In the genomic region with DNA sequence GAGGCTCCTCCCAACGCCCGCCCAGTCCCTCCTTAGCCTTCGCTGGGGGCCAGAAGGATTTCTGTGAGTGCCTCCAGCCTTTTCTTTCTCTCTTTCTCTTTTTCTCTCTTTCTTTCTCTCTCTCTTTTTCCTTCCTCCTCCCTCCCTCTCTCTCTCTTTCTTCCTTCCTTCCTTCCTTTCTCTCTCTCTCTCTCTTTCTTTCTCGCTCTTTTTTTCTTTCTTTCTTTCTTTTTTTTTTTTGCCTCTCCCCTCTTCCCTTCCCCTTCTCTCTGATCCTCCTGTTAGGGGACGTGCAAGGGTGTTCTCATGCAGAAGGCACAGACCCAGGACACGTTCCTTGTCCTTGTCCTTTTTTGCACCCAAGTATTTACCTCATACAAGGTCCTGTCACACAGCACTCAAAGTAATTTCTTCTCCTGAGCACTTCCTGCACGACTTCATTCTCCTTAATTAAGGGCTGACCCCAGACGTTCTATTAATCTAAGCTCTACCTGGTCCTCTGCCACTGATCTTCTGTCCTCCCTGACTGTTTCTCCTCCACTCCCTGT, we compare ENCODE assay signal across 1 cellular context.
A peak's percentile ranks its signal among the peaks of the same experiment; 100 is the strongest.
TF ChIP-seq lines count a peak whose summit lies in the region.

No MANE protein-coding gene starts in this region.

TF ChIP-seq in HEK293, 187 proteins besides CTCF, POLR2A, EP300 and RAD21 (continued from another document and continues in another):
- TF ChIP-seq, protein P1, sequence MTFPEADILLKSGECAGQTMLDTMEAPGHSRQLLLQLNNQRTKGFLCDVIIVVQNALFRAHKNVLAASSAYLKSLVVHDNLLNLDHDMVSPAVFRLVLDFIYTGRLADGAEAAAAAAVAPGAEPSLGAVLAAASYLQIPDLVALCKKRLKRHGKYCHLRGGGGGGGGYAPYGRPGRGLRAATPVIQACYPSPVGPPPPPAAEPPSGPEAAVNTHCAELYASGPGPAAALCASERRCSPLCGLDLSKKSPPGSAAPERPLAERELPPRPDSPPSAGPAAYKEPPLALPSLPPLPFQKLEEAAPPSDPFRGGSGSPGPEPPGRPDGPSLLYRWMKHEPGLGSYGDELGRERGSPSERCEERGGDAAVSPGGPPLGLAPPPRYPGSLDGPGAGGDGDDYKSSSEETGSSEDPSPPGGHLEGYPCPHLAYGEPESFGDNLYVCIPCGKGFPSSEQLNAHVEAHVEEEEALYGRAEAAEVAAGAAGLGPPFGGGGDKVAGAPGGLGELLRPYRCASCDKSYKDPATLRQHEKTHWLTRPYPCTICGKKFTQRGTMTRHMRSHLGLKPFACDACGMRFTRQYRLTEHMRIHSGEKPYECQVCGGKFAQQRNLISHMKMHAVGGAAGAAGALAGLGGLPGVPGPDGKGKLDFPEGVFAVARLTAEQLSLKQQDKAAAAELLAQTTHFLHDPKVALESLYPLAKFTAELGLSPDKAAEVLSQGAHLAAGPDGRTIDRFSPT (tag by site-specific recombination; IDR thresholded peaks at IDR 0.05) = no peak
- TF ChIP-seq ZFP69B (tag by site-specific recombination; IDR thresholded peaks at IDR 0.05) = peak; percentile 90
- no peak for TF ChIP-seq ZNF140 (tag by site-specific recombination; IDR thresholded peaks at IDR 0.05)
- TF ChIP-seq, protein P2, sequence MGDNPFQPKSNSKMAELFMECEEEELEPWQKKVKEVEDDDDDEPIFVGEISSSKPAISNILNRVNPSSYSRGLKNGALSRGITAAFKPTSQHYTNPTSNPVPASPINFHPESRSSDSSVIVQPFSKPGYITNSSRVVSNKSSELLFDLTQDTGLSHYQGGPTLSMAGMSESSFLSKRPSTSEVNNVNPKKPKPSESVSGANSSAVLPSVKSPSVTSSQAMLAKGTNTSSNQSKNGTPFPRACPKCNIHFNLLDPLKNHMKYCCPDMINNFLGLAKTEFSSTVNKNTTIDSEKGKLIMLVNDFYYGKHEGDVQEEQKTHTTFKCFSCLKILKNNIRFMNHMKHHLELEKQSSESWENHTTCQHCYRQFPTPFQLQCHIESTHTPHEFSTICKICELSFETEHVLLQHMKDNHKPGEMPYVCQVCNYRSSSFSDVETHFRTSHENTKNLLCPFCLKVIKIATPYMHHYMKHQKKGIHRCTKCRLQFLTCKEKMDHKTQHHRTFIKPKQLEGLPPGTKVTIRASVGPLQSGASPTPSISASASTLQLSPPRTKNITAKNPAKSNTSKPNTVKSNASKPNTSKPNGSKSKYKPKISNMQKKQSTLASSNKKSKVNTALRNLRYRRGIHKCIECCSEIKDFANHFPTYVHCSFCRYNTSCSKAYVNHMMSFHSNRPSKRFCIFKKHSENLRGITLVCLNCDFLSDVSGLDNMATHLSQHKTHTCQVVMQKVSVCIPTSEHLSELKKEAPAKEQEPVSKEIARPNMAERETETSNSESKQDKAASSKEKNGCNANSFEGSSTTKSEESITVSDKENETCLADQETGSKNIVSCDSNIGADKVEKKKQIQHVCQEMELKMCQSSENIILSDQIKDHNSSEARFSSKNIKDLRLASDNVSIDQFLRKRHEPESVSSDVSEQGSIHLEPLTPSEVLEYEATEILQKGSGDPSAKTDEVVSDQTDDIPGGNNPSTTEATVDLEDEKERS (tag by site-specific recombination; IDR thresholded peaks at IDR 0.05) = no peak; the same call in 1 of the 2 replicates
- no peak for TF ChIP-seq ZNF561 (tag by site-specific recombination; IDR thresholded peaks at IDR 0.05; ENCODE audit: borderline replicate concordance)
- TF ChIP-seq ZNF571 (tag by site-specific recombination; IDR thresholded peaks at IDR 0.05) = no peak; the same call in 1 of the 2 replicates
- no peak for TF ChIP-seq ZNF19 (tag by site-specific recombination; IDR thresholded peaks at IDR 0.05; ENCODE audit: low read depth)
- no peak for TF ChIP-seq KLF9 (tag by site-specific recombination; IDR thresholded peaks at IDR 0.05; ENCODE audit: low read depth)
- peak; percentile 85 for TF ChIP-seq PRDM10 (tag by site-specific recombination; IDR thresholded peaks at IDR 0.05)
- no peak for TF ChIP-seq ZNF214 (tag by site-specific recombination; IDR thresholded peaks at IDR 0.05; ENCODE audit: borderline replicate concordance)
- TF ChIP-seq KLF8 (tag by site-specific recombination; IDR thresholded peaks at IDR 0.05) = peak; percentile 95
- peak; percentile 94 for TF ChIP-seq ZNF639 (tag by site-specific recombination; IDR thresholded peaks at IDR 0.05)
- peak; percentile 54; the same call in 1 of the 2 replicates for TF ChIP-seq ZNF843 (tag by site-specific recombination; IDR thresholded peaks at IDR 0.05)
- no peak for TF ChIP-seq ZNF394 (tag by site-specific recombination; IDR thresholded peaks at IDR 0.05; ENCODE audit: borderline replicate concordance)
- TF ChIP-seq ZNF48 (tag by site-specific recombination; IDR thresholded peaks at IDR 0.05) = no peak
- no peak for TF ChIP-seq GLI4 (tag by site-specific recombination; IDR thresholded peaks at IDR 0.05)
- no peak for TF ChIP-seq ZNF791 (tag by site-specific recombination; IDR thresholded peaks at IDR 0.05)
- TF ChIP-seq ZNF664 (tag by site-specific recombination; IDR thresholded peaks at IDR 0.05) = no peak
- peak; percentile 95 for TF ChIP-seq ZNF324 (tag by site-specific recombination; IDR thresholded peaks at IDR 0.05)
- no peak for TF ChIP-seq ZBTB26 (tag by site-specific recombination; optimal IDR thresholded peaks at IDR 0.05)
- no peak for TF ChIP-seq RBAK (tag by site-specific recombination; IDR thresholded peaks at IDR 0.05)
- no peak for TF ChIP-seq ZNF704 (tag by site-specific recombination; IDR thresholded peaks at IDR 0.05)
- TF ChIP-seq ZNF658 (tag by site-specific recombination; IDR thresholded peaks at IDR 0.05) = no peak
- TF ChIP-seq ZNF157 (tag by site-specific recombination; IDR thresholded peaks at IDR 0.05) = no peak
- no peak for TF ChIP-seq ZNF433 (tag by site-specific recombination; IDR thresholded peaks at IDR 0.05; ENCODE audit: low read depth)
- TF ChIP-seq ZNF184 (tag by site-specific recombination; IDR thresholded peaks at IDR 0.05) = no peak
- TF ChIP-seq ZNF202 (tag by site-specific recombination; IDR thresholded peaks at IDR 0.05; ENCODE audit: borderline replicate concordance) = no peak
- TF ChIP-seq ZNF37A (tag by site-specific recombination; IDR thresholded peaks at IDR 0.05) = no peak
- TF ChIP-seq ZFP3 (tag by site-specific recombination; IDR thresholded peaks at IDR 0.05; ENCODE audit: low read depth) = no peak
- no peak for TF ChIP-seq ZNF600 (tag by site-specific recombination; IDR thresholded peaks at IDR 0.05)
- no peak for TF ChIP-seq ZNF548 (tag by site-specific recombination; IDR thresholded peaks at IDR 0.05)
- TF ChIP-seq, protein P3, sequence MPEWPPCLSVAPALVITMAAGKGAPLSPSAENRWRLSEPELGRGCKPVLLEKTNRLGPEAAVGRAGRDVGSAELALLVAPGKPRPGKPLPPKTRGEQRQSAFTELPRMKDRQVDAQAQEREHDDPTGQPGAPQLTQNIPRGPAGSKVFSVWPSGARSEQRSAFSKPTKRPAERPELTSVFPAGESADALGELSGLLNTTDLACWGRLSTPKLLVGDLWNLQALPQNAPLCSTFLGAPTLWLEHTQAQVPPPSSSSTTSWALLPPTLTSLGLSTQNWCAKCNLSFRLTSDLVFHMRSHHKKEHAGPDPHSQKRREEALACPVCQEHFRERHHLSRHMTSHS (tag by site-specific recombination; IDR thresholded peaks at IDR 0.05) = no peak
- TF ChIP-seq ZNF148 (tag by site-specific recombination; IDR thresholded peaks at IDR 0.05; ENCODE audit: borderline replicate concordance) = no peak
- TF ChIP-seq AEBP2 (tag by site-specific recombination; IDR thresholded peaks at IDR 0.05; ENCODE audit: borderline replicate concordance) = no peak
- TF ChIP-seq ZXDB (tag by site-specific recombination; IDR thresholded peaks at IDR 0.05) = peak; percentile 58
- TF ChIP-seq HOXD13 (CRISPR knock-in tag; IDR thresholded peaks at IDR 0.05; ENCODE audit: borderline replicate concordance) = 0 out of 2 replicates have a peak, but pooled peaks have one; percentile 21
- TF ChIP-seq ZNF292 (tag by site-specific recombination; IDR thresholded peaks at IDR 0.05; ENCODE audit: borderline replicate concordance, low read depth) = no peak
- TF ChIP-seq ZNF670 (tag by site-specific recombination; IDR thresholded peaks at IDR 0.05; ENCODE audit: low read depth) = no peak
- TF ChIP-seq ZNF544 (tag by site-specific recombination; IDR thresholded peaks at IDR 0.05) = peak; percentile 61; the same call in 1 of the 2 replicates
